Comparison of ENCODE assay signal across 8 cellular contexts in the genomic region with DNA sequence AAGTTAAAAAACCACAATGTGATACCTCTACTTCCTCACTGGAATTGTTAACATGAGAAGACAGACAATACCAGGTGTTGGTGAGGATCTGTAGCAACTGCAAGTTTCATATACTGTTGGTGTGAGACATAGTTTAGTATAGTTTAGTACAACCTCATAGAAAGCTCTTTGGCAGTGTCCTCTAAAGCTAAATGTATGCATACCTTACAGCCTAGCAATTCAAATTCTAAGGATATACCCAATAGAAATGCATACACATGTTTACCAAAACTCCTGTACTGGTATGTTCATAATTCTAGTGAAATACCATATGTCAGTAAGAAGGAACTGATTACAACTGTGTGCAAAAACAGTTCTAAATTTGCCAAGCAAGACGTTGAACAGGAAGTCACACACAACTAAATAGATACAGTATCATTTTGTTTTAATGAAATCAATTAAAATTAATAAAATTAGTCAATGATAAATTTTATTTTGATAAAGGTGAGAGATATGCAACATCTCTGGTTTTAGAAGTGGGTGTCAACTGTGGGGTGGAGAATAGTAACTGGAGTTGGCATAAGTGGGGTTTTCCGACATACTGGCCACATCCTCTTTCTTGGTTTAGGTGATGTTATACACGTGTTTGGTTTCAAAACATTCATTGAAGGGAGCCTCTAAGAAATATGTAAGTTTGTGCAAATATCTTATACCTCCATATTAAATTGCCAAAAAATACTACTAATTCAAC.
A peak's percentile ranks its signal among the peaks of the same experiment; 100 is the strongest.
DNase-seq lines count a peak whose midpoint lies in the region; ATAC-seq and TF ChIP-seq lines count a peak whose summit lies in the region.

No MANE protein-coding gene starts in this region.

- H3K27me3 Mint-ChIP-seq in activated naive CD8-positive, alpha-beta T cell treated with anti-CD3 and anti-CD28 coated beads, Interleukin-2, amount 10 ng/mL, durations not matched to agents 7 days and 5 days = no peaks in the 10 kb centered on the region

- peaks cover 16% of the 10 kb centered on the region for H3K9me3 Mint-ChIP-seq in activated naive CD8-positive, alpha-beta T cell treated with anti-CD3 and anti-CD28 coated beads, Interleukin-2, amount 10 ng/mL, durations not matched to agents 7 days and 5 days

- H3K4me3 ChIP-seq in GM12864 (ENCODE audit: low read depth, low read length) = no peak overlapping the region
- no peak overlapping the region for H3K4me3 ChIP-seq in HAP-1
- no peak overlapping the region for H3K4me3 ChIP-seq in ascending aorta

- DNase-seq in GM12864 (ENCODE audit: low read depth) = peak; percentile 53
- no peak for DNase-seq in activated naive CD8-positive, alpha-beta T cell treated with anti-CD3 and anti-CD28 coated beads, Interleukin-2, amount 10 ng/mL, durations not matched to agents 7 days and 5 days
- DNase-seq in HAP-1 (ENCODE audit: low spot score in 2 of 2) = no peak
- no peak for DNase-seq in SK-N-DZ (ENCODE audit: low spot score)
- no peak for DNase-seq in DMS153 treated with DMSO at 0.1 percent for 48 hours (lab: John Stamatoyannopoulos, UW; ENCODE audit: unreplicated experiment)
- no peak for DNase-seq in ascending aorta (ENCODE audit: low spot score in 2 of 2)

- no peak overlapping the region for H3K27ac ChIP-seq in ascending aorta

- in situ Hi-C loops in HAP-1 (cut with MboI; ENCODE audit: low sequenced_read_pairs) = no loop called here

- POLR2A ChIA-PET in activated naive CD8-positive, alpha-beta T cell treated with anti-CD3 and anti-CD28 coated beads, Interleukin-2, amount 10 ng/mL, durations not matched to agents 7 days and 5 days (lab: Charles Lee) = no interaction called here

- peak; percentile 94 for ATAC-seq in GM21381 (IDR thresholded peaks at IDR 0.05; ENCODE audit: unreplicated experiment)
- ATAC-seq in HG03571 (IDR thresholded peaks at IDR 0.05; ENCODE audit: unreplicated experiment) = peak; percentile 91
- peak; percentile 94 for ATAC-seq in activated naive CD8-positive, alpha-beta T cell treated with anti-CD3 and anti-CD28 coated beads, Interleukin-2, amount 10 ng/mL, durations not matched to agents 7 days and 5 days (ENCODE audit: low read depth)

- peak overlapping the region; percentile 42 for H3K4me3 Mint-ChIP-seq in activated naive CD8-positive, alpha-beta T cell treated with anti-CD3 and anti-CD28 coated beads, Interleukin-2, amount 10 ng/mL, durations not matched to agents 7 days and 5 days

- no peak for TF ChIP-seq CTCF in GM12864 (IDR thresholded peaks at IDR 0.05; ENCODE audit: low read depth, low read length, missing control alignments)
- TF ChIP-seq CTCF in ascending aorta (IDR thresholded peaks at IDR 0.05) = no peak

- H3K36me3 Mint-ChIP-seq in activated naive CD8-positive, alpha-beta T cell treated with anti-CD3 and anti-CD28 coated beads, Interleukin-2, amount 10 ng/mL, durations not matched to agents 7 days and 5 days = peaks cover 41% of the 10 kb centered on the region

- no peaks in the 10 kb centered on the region; the same call in 1 of the 2 replicates for H3K9me3 ChIP-seq in HAP-1
- H3K9me3 ChIP-seq in ascending aorta = no peaks in the 10 kb centered on the region

- H3K4me1 ChIP-seq in HAP-1 = no peaks in the 10 kb centered on the region
- no peaks in the 10 kb centered on the region for H3K4me1 ChIP-seq in ascending aorta

- peak overlapping the region; percentile 82 for H3K27ac Mint-ChIP-seq in activated naive CD8-positive, alpha-beta T cell treated with anti-CD3 and anti-CD28 coated beads, Interleukin-2, amount 10 ng/mL, durations not matched to agents 7 days and 5 days

- intact Hi-C loops in ascending aorta (cut with DNase I) = no loop called here

- H3K36me3 ChIP-seq in HAP-1 (replicated peaks) (no peaks in the 10 kb centered on the region), ascending aorta (no peaks in the 10 kb centered on the region)

- H3K4me1 Mint-ChIP-seq in activated naive CD8-positive, alpha-beta T cell treated with anti-CD3 and anti-CD28 coated beads, Interleukin-2, amount 10 ng/mL, durations not matched to agents 7 days and 5 days = peaks cover 25% of the 10 kb centered on the region

- H3K27me3 ChIP-seq in HAP-1 (ENCODE audit: low read depth) = no peaks in the 10 kb centered on the region
- H3K27me3 ChIP-seq in ascending aorta = no peaks in the 10 kb centered on the region
